ENCODE assay signal across 9 cellular contexts in the genomic region with DNA sequence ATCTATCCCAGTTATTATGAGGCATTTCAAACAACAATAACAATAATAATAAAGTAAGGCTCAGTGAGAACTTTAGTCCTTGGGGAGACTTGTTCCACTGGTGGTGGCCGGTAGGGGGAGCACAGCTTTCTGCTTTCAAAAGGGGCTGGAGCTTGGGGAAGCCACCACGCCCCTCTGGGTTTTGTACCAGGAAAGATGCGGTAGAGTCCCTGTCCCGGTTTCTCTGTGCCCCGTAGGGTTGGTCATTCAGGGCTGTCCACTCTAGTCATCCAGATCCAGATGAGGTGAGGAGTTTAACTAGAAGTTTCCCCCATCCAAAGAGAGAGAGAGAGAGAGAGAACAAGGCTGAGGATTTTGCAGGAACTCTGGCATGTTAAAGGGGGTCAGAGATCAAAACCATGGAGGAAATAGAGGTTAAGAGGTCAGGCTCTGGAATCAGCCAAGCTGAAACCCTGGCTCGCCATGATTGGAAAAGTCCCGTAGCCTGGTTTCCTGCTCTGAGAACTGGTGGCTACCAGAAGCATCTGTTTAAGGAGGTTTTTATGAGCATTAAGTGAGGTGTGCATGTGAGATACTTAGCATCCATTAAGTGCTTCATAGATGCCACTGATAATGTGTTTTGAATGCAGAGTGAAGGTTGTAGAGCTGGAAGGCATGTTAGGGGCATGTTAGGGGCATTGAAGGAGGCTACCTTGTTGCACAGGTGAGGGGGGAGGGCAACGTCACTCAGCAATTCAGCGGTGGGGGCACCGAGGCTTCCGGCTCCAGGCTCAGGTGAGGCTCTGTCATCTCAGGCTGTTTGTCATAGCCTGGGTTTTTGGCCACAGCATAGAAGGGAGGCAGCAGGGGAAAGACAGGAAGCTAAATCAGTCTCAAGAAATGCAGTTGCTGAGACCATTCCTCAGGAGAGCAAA.
DNase-seq lines count a peak whose midpoint lies in the region; ATAC-seq lines count a peak whose summit lies in the region.
"Had no signal": no experiment of that assay in that cellular context is flagged by ENCODE, and none has a peak within 500 bp of the region (broad histone marks: within the 10 kb centered on the region; RNA-seq: fewer than 3 reads in every experiment).

No MANE protein-coding gene starts in this region.

- no peak overlapping the region for H3K4me3 ChIP-seq in mesendoderm (ENCODE audit: low read length)

- peak; percentile 83 for ATAC-seq in HG03280 (IDR thresholded peaks at IDR 0.05; ENCODE audit: unreplicated experiment)

- no peak overlapping the region for H2BK5ac ChIP-seq in mesendoderm (ENCODE audit: low read length)

- H2BK120ac ChIP-seq in mesendoderm (ENCODE audit: low read depth, low read length): no peak overlapping the region

- H3K79me2 ChIP-seq in mesendoderm (ENCODE audit: control insufficient read depth, insufficient read depth, low read length): no peaks in the 10 kb centered on the region

- H3K4me2 ChIP-seq in mesendoderm (ENCODE audit: low read length): no peak overlapping the region

- DNase-seq in COLO668 (lab: John Stamatoyannopoulos, UW; ENCODE audit: unreplicated experiment) (peak; percentile 53), GM19238 (ENCODE audit: insufficient read length, low spot score) (peak; percentile 37), SK-MEL-5 (ENCODE audit: low read depth, low spot score) (peak; percentile 67), T47D (ENCODE audit: low read depth in 1 of 2, low spot score in 1 of 2) (peak; percentile 49 to 67), mesendoderm (peak; percentile 81), GDM1 (lab: John Stamatoyannopoulos, UW) (no peak), NCI-H446 (lab: John Stamatoyannopoulos, UW) (no peak)
- DNase-seq: naive B cell had no signal

- no peak overlapping the region for H4K5ac ChIP-seq in mesendoderm (ENCODE audit: low read length)

- H3K4ac ChIP-seq in mesendoderm (ENCODE audit: low read depth, low read length): no peak overlapping the region

- no CpG with 5 or more reads among the region's 11 CpGs for WGBS in mesendoderm (ENCODE audit: extremely low coverage, insufficient coverage, low lambda C conversion rate)

- H3K27ac ChIP-seq in mesendoderm (ENCODE audit: low read depth, low read length): no peak overlapping the region

- no peak overlapping the region for H3K18ac ChIP-seq in mesendoderm (ENCODE audit: low read length)

- H2AK5ac ChIP-seq in mesendoderm (ENCODE audit: low read length): no peak overlapping the region

- no peaks in the 10 kb centered on the region for H3K4me1 ChIP-seq in mesendoderm (ENCODE audit: control insufficient read depth, low read depth, low read length)

- H3K23ac ChIP-seq in mesendoderm (ENCODE audit: low read length): no peak overlapping the region

- no peak overlapping the region for H4K8ac ChIP-seq in mesendoderm (ENCODE audit: low read depth, low read length)

- no peaks in the 10 kb centered on the region for H3K27me3 ChIP-seq in mesendoderm (ENCODE audit: insufficient read depth, low read length, poor library complexity)

- in situ Hi-C loops in SK-MEL-5 (cut with HindIII; ENCODE audit: low pct_unique_long_range_greater_than_20kb, low sequenced_read_pairs) (no loop called here), T47D (cut with HindIII; ENCODE audit: low pct_unique_long_range_greater_than_20kb, low sequenced_read_pairs) (no loop called here)

- no peak overlapping the region for H2BK15ac ChIP-seq in mesendoderm (replicated peaks; ENCODE audit: low read depth)

- H3K79me1 ChIP-seq in mesendoderm (ENCODE audit: low read length): no peaks in the 10 kb centered on the region

- no peaks in the 10 kb centered on the region for H3K36me3 ChIP-seq in mesendoderm (ENCODE audit: control insufficient read depth, insufficient read depth, low read length)

- no peak overlapping the region for H3K9ac ChIP-seq in mesendoderm (ENCODE audit: low read length)

- H3K56ac ChIP-seq in mesendoderm (ENCODE audit: low read length): no peak overlapping the region

Comparison
In these comparisons a context has a peak if more than half of its experiments do, and no peak if none do; other contexts are left out.
1. DNase-seq: peak in COLO668 (single experiment), GM19238 (single experiment), SK-MEL-5 (single experiment), T47D (2 of 2) and mesendoderm (single experiment); none in GDM1 (single experiment) and NCI-H446 (0 of 2).